Comparison of ENCODE assay signal across 18 cellular contexts in genomic region chr16:85222151-85222863, GRCh38.
DNase-seq lines count a peak whose midpoint lies in the region; ATAC-seq and TF ChIP-seq lines count a peak whose summit lies in the region.
"Had no signal": no experiment of that assay in that cellular context is flagged by ENCODE, and none has a peak within 500 bp of the region (broad histone marks: within the 10 kb centered on the region; RNA-seq: fewer than 3 reads in every experiment).

No MANE protein-coding gene starts in this region.

- H3K27me3 ChIP-seq in left ventricle myocardium inferior (ENCODE audit: low read depth) (no peaks in the 10 kb centered on the region), hepatocyte (no peaks in the 10 kb centered on the region), thyroid gland (no peaks in the 10 kb centered on the region), dorsolateral prefrontal cortex (no peaks in the 10 kb centered on the region)
- H3K27me3 ChIP-seq: heart right ventricle, SJSA1, tibial nerve had no signal

- peak; percentile 18 for DNase-seq in left ventricle myocardium superior
- DNase-seq in left ventricle myocardium inferior = no peak
- no peak for DNase-seq in hepatocyte (ENCODE audit: low spot score)
- DNase-seq in thyroid gland = no peak
- no peak for DNase-seq in NCI-H1105 treated with DMSO at 0.1 percent for 48 hours (lab: John Stamatoyannopoulos, UW)
- no peak for DNase-seq in left cardiac atrium
- DNase-seq in dorsolateral prefrontal cortex = no peak
- DNase-seq: activated CD4-positive, CD25-positive, alpha-beta regulatory T cell; DMS79 treated with DMSO at 0.1 percent for 48 hours; effector CD8-positive, alpha-beta T cell; heart right ventricle; MM.1S; NCI-H187 treated with DMSO at 0.1 percent for 48 hours; NCI-H524; stimulated activated naive CD4-positive, alpha-beta T cell had no signal

- H3K36me3 ChIP-seq in left ventricle myocardium inferior = no peaks in the 10 kb centered on the region
- no peaks in the 10 kb centered on the region for H3K36me3 ChIP-seq in hepatocyte (replicated peaks; ENCODE audit: insufficient read depth, low read depth)
- no peaks in the 10 kb centered on the region for H3K36me3 ChIP-seq in thyroid gland
- H3K36me3 ChIP-seq: heart right ventricle, SJSA1, tibial nerve had no signal

- H3K9me3 ChIP-seq in left ventricle myocardium inferior (replicated peaks) = peaks cover 5% of the 10 kb centered on the region
- H3K9me3 ChIP-seq in hepatocyte (ENCODE audit: low read depth) = no peaks in the 10 kb centered on the region
- no peaks in the 10 kb centered on the region for H3K9me3 ChIP-seq in thyroid gland
- H3K9me3 ChIP-seq: SJSA1, tibial nerve had no signal

- TF ChIP-seq CTCF in left ventricle myocardium inferior (IDR thresholded peaks at IDR 0.05; ENCODE audit: borderline replicate concordance) = no peak
- no peak for TF ChIP-seq CTCF in hepatocyte (IDR thresholded peaks at IDR 0.05; ENCODE audit: poor library complexity)
- TF ChIP-seq CTCF in thyroid gland (IDR thresholded peaks at IDR 0.05) = no peak
- TF ChIP-seq CTCF in dorsolateral prefrontal cortex (IDR thresholded peaks at IDR 0.05 in 54 of 56, conservative IDR thresholded peaks at IDR 0.05 in 2 of 56; ENCODE audit: low read depth in 1 of 56, partially characterized antibody in 56 of 56) = no peak

- H3K4me2 ChIP-seq in hepatocyte = peak overlapping the region; percentile 18

- WGBS in hepatocyte (ENCODE audit: low lambda C conversion rate, missing lambda C conversion rate) = 62% methylated on average over 24 of the region's 24 CpGs
- WGBS in thyroid gland, 2 donors = 77 to 78% methylated on average over 18 to 19 of the region's 24 CpGs

- intact Hi-C loops in left ventricle myocardium superior (cut with micrococcal nuclease) (loop anchor here (10.0 kb wide), 1 partner anchor 48 kb away; no protein-coding TSS in a partner anchor), left ventricle myocardium inferior (cut with micrococcal nuclease) (no loop called here), thyroid gland (cut with DNase I) (no loop called here), left cardiac atrium (cut with DNase I) (no loop called here), dorsolateral prefrontal cortex (cut with DNase I) (loop anchor here in 1 of 2 donors (10.0 kb wide), 1 partner anchor 98 kb away; no protein-coding TSS in a partner anchor)

- no peak for ATAC-seq in left ventricle myocardium superior
- ATAC-seq in left cardiac atrium = no peak

- no peak overlapping the region for H2AFZ ChIP-seq in hepatocyte

- no peak for TF ChIP-seq POLR2A in thyroid gland (IDR thresholded peaks at IDR 0.05)

- H3K4me1 ChIP-seq in left ventricle myocardium inferior (peaks cover 24% of the 10 kb centered on the region), hepatocyte (ENCODE audit: insufficient read depth) (peaks cover 42% of the 10 kb centered on the region), thyroid gland (peaks cover 30 to 35% of the 10 kb centered on the region in 2 donors)

- H3K79me2 ChIP-seq in hepatocyte = peaks cover 25% of the 10 kb centered on the region

- H3K9me2 ChIP-seq in hepatocyte (replicated peaks; ENCODE audit: insufficient read depth) = no peaks in the 10 kb centered on the region

- peaks cover 3% of the 10 kb centered on the region for H4K20me1 ChIP-seq in hepatocyte (ENCODE audit: insufficient read depth, poor library complexity, severe bottlenecking)

- H3K27ac ChIP-seq in left ventricle myocardium inferior (replicated peaks) = no peak overlapping the region
- H3K27ac ChIP-seq in hepatocyte = peak overlapping the region; percentile 87
- peak overlapping the region in 2 of 3 donors; percentile 27 to 68 for H3K27ac ChIP-seq in thyroid gland
- H3K27ac ChIP-seq in dorsolateral prefrontal cortex = peak overlapping the region in 1 of 59 donors; percentile 14
- H3K27ac ChIP-seq: heart right ventricle, SJSA1 had no signal

- H3K4me3 ChIP-seq in left ventricle myocardium inferior = no peak overlapping the region
- H3K4me3 ChIP-seq in hepatocyte = no peak overlapping the region
- no peak overlapping the region for H3K4me3 ChIP-seq in thyroid gland (replicated peaks in 1 of 3)
- H3K4me3 ChIP-seq in dorsolateral prefrontal cortex = no peak overlapping the region
- H3K4me3 ChIP-seq: heart right ventricle, SJSA1, tibial nerve had no signal

TF ChIP-seq in PFSK-1, 5 proteins besides CTCF, POLR2A, EP300 and RAD21:
- TF ChIP-seq TAF1 (IDR thresholded peaks at IDR 0.05; ENCODE audit: borderline replicate concordance, insufficient read depth, low read length) (no peak), POLR2AphosphoS5 (IDR thresholded peaks at IDR 0.05; ENCODE audit: low read depth, low read length) (0 out of 2 replicates have a peak, but pooled peaks have one; percentile 28), FOXP2 (optimal IDR thresholded peaks at IDR 0.05; ENCODE audit: borderline replicate concordance, extremely low read depth, extremely low read length, insufficient read depth) (no peak), SIN3A (IDR thresholded peaks at IDR 0.05; ENCODE audit: borderline replicate concordance, insufficient read depth, low read length) (0 out of 2 replicates have a peak, but pooled peaks have one; percentile 75), REST (IDR thresholded peaks at IDR 0.05; ENCODE audit: insufficient read depth in 1 of 2, low read depth in 2 of 2, low read length in 2 of 2) (no peak)
